In genomic region chr15:90901799-90902655, GRCh38 we compare ENCODE assay signal across 8 cellular contexts. TPM values are rescaled to one million over a fixed set of nuclear protein-coding genes. Genes with fewer than 3 reads are reported as not detected.
DNase-seq lines count a peak whose midpoint lies in the region; ATAC-seq lines count a peak whose summit lies in the region.

No MANE protein-coding gene starts in this region.

- H3K4me3 Mint-ChIP-seq in CD4-positive, alpha-beta memory T cell: peak overlapping the region; percentile 76 to 95 (median 92)
- H3K4me3 Mint-ChIP-seq in effector memory CD8-positive, alpha-beta T cell: peak overlapping the region; percentile 82 to 84

- peak overlapping the region; percentile 68 for H3K27ac ChIP-seq in CD4-positive, alpha-beta memory T cell (ENCODE audit: low read depth, low read length)
- H3K27ac ChIP-seq in mesendoderm (ENCODE audit: low read depth, low read length): peak overlapping the region; percentile 33

- no peak overlapping the region for H3K23ac ChIP-seq in mesendoderm (ENCODE audit: low read length)

- peaks cover 15 to 23% of the 10 kb centered on the region in 2 donors for H3K36me3 Mint-ChIP-seq in CD4-positive, alpha-beta memory T cell
- peaks cover 35% of the 10 kb centered on the region for H3K36me3 Mint-ChIP-seq in effector memory CD8-positive, alpha-beta T cell (ENCODE audit: insufficient read depth)

- no peaks in the 10 kb centered on the region for H3K27me3 ChIP-seq in CD4-positive, alpha-beta memory T cell (ENCODE audit: insufficient read depth, low read length)
- no peaks in the 10 kb centered on the region for H3K27me3 ChIP-seq in mesendoderm (ENCODE audit: insufficient read depth, low read length, poor library complexity)

- DNase-seq in CD4-positive, alpha-beta memory T cell: peak; percentile 73 to 79 (median 75)
- DNase-seq in NCI-H748 (lab: John Stamatoyannopoulos, UW; ENCODE audit: unreplicated experiment) (peak; percentile 80), mesendoderm (peak; percentile 84)
- peak; percentile 90 for DNase-seq in activated CD8-positive, alpha-beta memory T cell treated with anti-CD3 and anti-CD28 coated beads for 24 hours
- peak; percentile 54 to 66 (median 56) for DNase-seq in effector memory CD8-positive, alpha-beta T cell
- DNase-seq in stimulated activated CD8-positive, alpha-beta memory T cell treated with anti-CD3 and anti-CD28 coated beads, Interleukin-15, amount 100 ng/mL, for 1 hour (ENCODE audit: low read depth): peak; percentile 37

- H3K4me1 Mint-ChIP-seq in CD4-positive, alpha-beta memory T cell: peaks cover 10 to 38% (median 26%) of the 10 kb centered on the region in 4 donors
- H3K4me1 Mint-ChIP-seq in effector memory CD8-positive, alpha-beta T cell (ENCODE audit: low read depth in 2 of 2): peaks cover 23 to 24% of the 10 kb centered on the region in 2 donors

- no peak overlapping the region for H4K5ac ChIP-seq in mesendoderm (ENCODE audit: low read length)

- H3K9me3 Mint-ChIP-seq in CD4-positive, alpha-beta memory T cell: no peaks in the 10 kb centered on the region
- H3K9me3 Mint-ChIP-seq in effector memory CD8-positive, alpha-beta T cell: no peaks in the 10 kb centered on the region

- H3K27me3 Mint-ChIP-seq in CD4-positive, alpha-beta memory T cell: no peaks in the 10 kb centered on the region
- H3K27me3 Mint-ChIP-seq in effector memory CD8-positive, alpha-beta T cell: no peaks in the 10 kb centered on the region

- H3K79me2 ChIP-seq in mesendoderm (ENCODE audit: control insufficient read depth, insufficient read depth, low read length): no peaks in the 10 kb centered on the region

- no peak overlapping the region for H2AK5ac ChIP-seq in mesendoderm (ENCODE audit: low read length)

- peaks cover 21% of the 10 kb centered on the region for H3K36me3 ChIP-seq in CD4-positive, alpha-beta memory T cell (ENCODE audit: insufficient read depth, low read length)
- H3K36me3 ChIP-seq in mesendoderm (ENCODE audit: control insufficient read depth, insufficient read depth, low read length): no peaks in the 10 kb centered on the region

- POLR2A ChIA-PET in CD4-positive, alpha-beta memory T cell (lab: Charles Lee; ENCODE audit: partially characterized antibody): interaction anchor here (0.7 to 8.4 kb wide), 14 partner anchors 12 to 670 kb away, joined by 3 to 315 read pairs (median 7); partner anchors contain the start of genes BLM, FES, HDDC3 and RCCD1

- H3K18ac ChIP-seq in mesendoderm (ENCODE audit: low read length): peak overlapping the region; percentile 70

- H3K79me1 ChIP-seq in mesendoderm (ENCODE audit: low read length): no peaks in the 10 kb centered on the region

- peaks cover 16% of the 10 kb centered on the region for H3K4me1 ChIP-seq in CD4-positive, alpha-beta memory T cell (ENCODE audit: insufficient read depth, low read length)
- no peaks in the 10 kb centered on the region for H3K4me1 ChIP-seq in mesendoderm (ENCODE audit: control insufficient read depth, low read depth, low read length)

- CTCF ChIA-PET in CD4-positive, alpha-beta memory T cell (lab: Charles Lee; ENCODE audit: partially characterized antibody): interaction anchor here (0.6 to 12.9 kb wide), 12 partner anchors 11 to 254 kb away, joined by 3 to 344 read pairs (median 6); partner anchors contain the start of genes FES, HDDC3, RCCD1 and UNC45A

- peak overlapping the region; percentile 85 to 96 (median 94) for H3K27ac Mint-ChIP-seq in CD4-positive, alpha-beta memory T cell
- H3K27ac Mint-ChIP-seq in effector memory CD8-positive, alpha-beta T cell: peak overlapping the region; percentile 83 to 89

- H3K4me3 ChIP-seq in CD4-positive, alpha-beta memory T cell (ENCODE audit: low read length in 2 of 2): peak overlapping the region; percentile 61 to 80
- H3K4me3 ChIP-seq in mesendoderm (ENCODE audit: low read length): peak overlapping the region; percentile 69

- H3K4me2 ChIP-seq in mesendoderm (ENCODE audit: low read length): peak overlapping the region; percentile 92

- H2BK5ac ChIP-seq in mesendoderm (ENCODE audit: low read length): no peak overlapping the region

- peak overlapping the region; percentile 88 for H3K56ac ChIP-seq in mesendoderm (ENCODE audit: low read length)

- no peaks in the 10 kb centered on the region for H3K9me3 ChIP-seq in CD4-positive, alpha-beta memory T cell (ENCODE audit: control insufficient read depth in 1 of 2, low read length in 2 of 2)

- H3K9ac ChIP-seq in mesendoderm (ENCODE audit: low read length): peak overlapping the region; percentile 89

- no peak overlapping the region for H2BK15ac ChIP-seq in mesendoderm (replicated peaks; ENCODE audit: low read depth)

- no peak overlapping the region for H3K4ac ChIP-seq in mesendoderm (ENCODE audit: low read depth, low read length)

- no CpG with 5 or more reads among the region's 45 CpGs for WGBS in mesendoderm (ENCODE audit: extremely low coverage, insufficient coverage, low lambda C conversion rate)

- intact Hi-C loops in CD4-positive, alpha-beta memory T cell (cut with micrococcal nuclease): loop anchor here (1.0 to 2.0 kb wide), 4 partner anchors 16 to 369 kb away; no protein-coding TSS in a partner anchor

- ATAC-seq in GM19324 (IDR thresholded peaks at IDR 0.05; ENCODE audit: low FRiP score, unreplicated experiment) (peak; percentile 70), HG03457 (IDR thresholded peaks at IDR 0.05; ENCODE audit: unreplicated experiment) (peak; percentile 70)
- peak; percentile 66 for ATAC-seq in effector memory CD8-positive, alpha-beta T cell (replicated peaks)

- no peak overlapping the region for H4K8ac ChIP-seq in mesendoderm (ENCODE audit: low read depth, low read length)

- H2BK120ac ChIP-seq in mesendoderm (ENCODE audit: low read depth, low read length): no peak overlapping the region

RNA-seq across cellular contexts. Expression of gene MAN2A2, which starts 1.1 kb away (rescaled TPM):
- 100 to 1,000 TPM; 123 to 126 TPM for total RNA-seq in CD4-positive, alpha-beta memory T cell
- polyA plus RNA-seq in CD4-positive, alpha-beta memory T cell: 10 to 100 TPM in 1 of 2 donors, 1 to 10 TPM in 1; 1.3 to 12.2 TPM
- 5.4 TPM for polyA plus RNA-seq in mesendoderm (2013, experiment 1 of 2)
- polyA plus RNA-seq in mesendoderm (2013, experiment 2 of 2): 7.8 TPM

RNA-seq across cellular contexts. Expression of gene FES, which starts 17.7 kb away (rescaled TPM):
- 1 to 10 TPM; 2.3 to 3.0 TPM for total RNA-seq in CD4-positive, alpha-beta memory T cell
- not detected for polyA plus RNA-seq in CD4-positive, alpha-beta memory T cell
- polyA plus RNA-seq in mesendoderm (2013, experiment 1 of 2): 4.1 TPM
- 4.3 TPM for polyA plus RNA-seq in mesendoderm (2013, experiment 2 of 2)

RNA-seq across cellular contexts. Expression of gene HDDC3, which starts 30.3 kb away (rescaled TPM):
- total RNA-seq in CD4-positive, alpha-beta memory T cell: 10 to 100 TPM; 27.4 to 28.3 TPM
- 10 to 100 TPM; 34.6 to 38.7 TPM for polyA plus RNA-seq in CD4-positive, alpha-beta memory T cell
- polyA plus RNA-seq in mesendoderm (2013, experiment 1 of 2): 11.1 TPM
- polyA plus RNA-seq in mesendoderm (2013, experiment 2 of 2): 11.3 TPM

RNA-seq across cellular contexts. Expression of gene UNC45A, which starts 33.1 kb away (rescaled TPM):
- total RNA-seq in CD4-positive, alpha-beta memory T cell: 10 to 100 TPM; 71.1 to 72.3 TPM
- polyA plus RNA-seq in CD4-positive, alpha-beta memory T cell: 10 to 100 TPM; 41.7 to 68.9 TPM
- 21.9 TPM for polyA plus RNA-seq in mesendoderm (2013, experiment 1 of 2)
- polyA plus RNA-seq in mesendoderm (2013, experiment 2 of 2): 20.8 TPM

RNA-seq across cellular contexts. Expression of gene FURIN, which starts 33.6 kb away (rescaled TPM):
- 10 to 100 TPM; 37.2 to 40.3 TPM for total RNA-seq in CD4-positive, alpha-beta memory T cell
- polyA plus RNA-seq in CD4-positive, alpha-beta memory T cell: 10 to 100 TPM in 1 of 2 donors, 1 to 10 TPM in 1; 1.6 to 11.6 TPM
- 23.0 TPM for polyA plus RNA-seq in mesendoderm (2013, experiment 1 of 2)
- polyA plus RNA-seq in mesendoderm (2013, experiment 2 of 2): 22.8 TPM

Comparison
In these comparisons a context has a peak if more than half of its experiments do, and no peak if none do; other contexts are left out.
1. Peak in every context shown above with its lines: DNase-seq, ATAC-seq, H3K4me3 ChIP-seq and H3K27ac ChIP-seq.
2. DNase-seq: peak in every context shown above with its lines; median percentile 90 in activated CD8-positive, alpha-beta memory T cell treated with anti-CD3 and anti-CD28 coated beads for 24 hours; 84 in mesendoderm; 80 in NCI-H748; 75 in CD4-positive, alpha-beta memory T cell; 56 in effector memory CD8-positive, alpha-beta T cell; 37 in stimulated activated CD8-positive, alpha-beta memory T cell treated with anti-CD3 and anti-CD28 coated beads, Interleukin-15, amount 100 ng/mL, for 1 hour.